26 cellular contexts compared by ENCODE assay signal in the genomic region with DNA sequence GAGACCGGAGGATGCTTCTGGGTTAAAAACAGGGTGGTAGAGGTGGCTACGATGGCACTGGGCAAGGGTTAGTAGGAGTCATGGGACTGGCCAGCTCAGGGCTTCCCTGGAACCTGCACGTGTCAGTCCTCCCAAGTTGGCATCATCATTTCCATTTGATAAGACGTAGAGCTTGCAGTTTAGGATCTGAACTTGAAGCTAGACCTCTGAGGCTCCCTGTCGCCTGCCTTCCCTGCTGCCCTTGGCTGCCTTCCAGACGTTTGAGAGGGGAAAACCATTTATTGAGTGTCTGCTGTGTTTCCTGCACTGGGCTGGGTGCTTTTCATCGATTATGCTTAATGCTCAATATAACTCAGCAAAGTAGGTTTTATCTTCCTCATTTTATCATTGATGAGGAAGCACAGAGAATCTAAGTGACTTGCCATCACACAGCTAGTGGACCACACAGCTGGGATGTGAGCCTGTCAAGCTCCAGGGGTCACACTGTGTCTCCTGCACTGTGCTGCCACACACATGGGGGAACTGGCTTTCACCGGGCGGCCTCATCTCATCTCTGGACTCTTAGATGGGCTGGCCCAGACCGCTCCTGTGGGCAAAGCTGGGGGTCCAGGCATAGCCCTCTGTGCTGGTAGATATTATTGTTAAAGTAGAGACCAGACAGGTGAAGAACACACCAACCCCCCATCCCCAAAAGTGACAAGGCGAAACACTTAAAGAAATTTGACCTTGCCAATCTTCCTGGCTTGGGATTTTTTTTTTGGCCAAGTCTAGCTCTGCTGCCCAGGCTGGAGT. TPM values are rescaled to one million over a fixed set of nuclear protein-coding genes. Genes with fewer than 3 reads are reported as not detected.
DNase-seq lines count a peak whose midpoint lies in the region; TF ChIP-seq lines count a peak whose summit lies in the region.
"Had no signal": no experiment of that assay in that cellular context is flagged by ENCODE, and none has a peak within 500 bp of the region (broad histone marks: within the 10 kb centered on the region; RNA-seq: fewer than 3 reads in every experiment).

No MANE protein-coding gene starts in this region.

- H3K27ac Mint-ChIP-seq in endothelial cell (ENCODE audit: unreplicated experiment), result peak overlapping the region; percentile 57
- H3K27ac Mint-ChIP-seq: activated naive CD4-positive, alpha-beta T cell treated with anti-CD3 and anti-CD28 coated beads, Interleukin-2, amount 50 U/mL, for 72 hours; neural progenitor cell had no signal

- no peaks in the 10 kb centered on the region for H3K36me3 Mint-ChIP-seq in endothelial cell (ENCODE audit: low read depth, unreplicated experiment)
- H3K36me3 Mint-ChIP-seq: activated naive CD4-positive, alpha-beta T cell treated with anti-CD3 and anti-CD28 coated beads, Interleukin-2, amount 50 U/mL, for 72 hours; neural progenitor cell had no signal

- H3K4me1 Mint-ChIP-seq in endothelial cell (ENCODE audit: unreplicated experiment), result peaks cover 27% of the 10 kb centered on the region
- H3K4me1 Mint-ChIP-seq: neural progenitor cell had no signal

- WGBS in suprapubic skin, result 58% methylated on average over 11 of the region's 11 CpGs

- DNase-seq in NCI-H1092 treated with DMSO at 0.1 percent for 48 hours (lab: John Stamatoyannopoulos, UW) (peak; percentile 7), NCI-H1092 (lab: John Stamatoyannopoulos, UW) (no peak), COR-L47 (lab: John Stamatoyannopoulos, UW) (peak; percentile 20), NCI-H2171 treated with DMSO at 0.1 percent for 48 hours (lab: John Stamatoyannopoulos, UW) (peak; percentile 8), endothelial cell (ENCODE audit: low spot score) (no peak), LoVo (ENCODE audit: low spot score) (no peak), caudate nucleus (lab: John Stamatoyannopoulos, UW) (no peak), suprapubic skin (ENCODE audit: low spot score in 2 of 2) (no peak)
- DNase-seq: activated CD4-positive, alpha-beta T cell treated with anti-CD3 and anti-CD28 coated beads, Interleukin-2, amount 50 U/mL, for 4 hours; activated T-cell treated with anti-CD3 and anti-CD28 coated beads, Interleukin-2, amount 50 U/mL, for 4 hours; C1 segment of cervical spinal cord; DMS53; NCI-H1417 treated with DMSO at 0.1 percent for 48 hours; NCI-H446 treated with DMSO at 0.1 percent for 48 hours; retina; stimulated activated CD4-positive, alpha-beta T cell treated with anti-CD3 and anti-CD28 coated beads, Interleukin-12 subunit alpha, Interleukin-12 subunit beta, amount 100 ng/mL, for 4 hours; stimulated activated CD8-positive, alpha-beta memory T cell treated with anti-CD3 and anti-CD28 coated beads, Interleukin-4, amount 100 ng/mL, for 48 hours; SW 1271 had no signal

- H3K4me1 ChIP-seq in suprapubic skin, result peaks cover 12% of the 10 kb centered on the region
- H3K4me1 ChIP-seq: neural progenitor cell, vagina had no signal

- peaks cover 6% of the 10 kb centered on the region for H3K27me3 Mint-ChIP-seq in endothelial cell (ENCODE audit: unreplicated experiment)

- no peak overlapping the region for H3K4me3 ChIP-seq in suprapubic skin
- H3K4me3 ChIP-seq: A549, left lung, neural progenitor cell, vagina had no signal

- H3K27ac ChIP-seq in caudate nucleus (ENCODE audit: low read depth, low read length) (no peak overlapping the region), suprapubic skin (no peak overlapping the region)
- H3K27ac ChIP-seq: A549, neural progenitor cell, vagina, VCaP had no signal

- no peak for TF ChIP-seq POLR2A in suprapubic skin (IDR thresholded peaks at IDR 0.05)

- H3K4me3 Mint-ChIP-seq in endothelial cell (ENCODE audit: unreplicated experiment), result no peak overlapping the region
- H3K4me3 Mint-ChIP-seq: activated T-cell treated with anti-CD3 and anti-CD28 coated beads, Interleukin-2, amount 50 U/mL, for 4 hours had no signal

- no peak for TF ChIP-seq CTCF in endothelial cell (IDR thresholded peaks at IDR 0.05; ENCODE audit: unreplicated experiment)
- TF ChIP-seq CTCF in suprapubic skin (IDR thresholded peaks at IDR 0.05), result no peak

- no peaks in the 10 kb centered on the region for H3K9me3 ChIP-seq in suprapubic skin
- H3K9me3 ChIP-seq: A549, left lung, vagina had no signal

- TF ChIP-seq EP300 in suprapubic skin (IDR thresholded peaks at IDR 0.05), result no peak

- H3K36me3 ChIP-seq in suprapubic skin, result no peaks in the 10 kb centered on the region
- H3K36me3 ChIP-seq: left lung, neural progenitor cell, vagina had no signal

- peaks cover 4% of the 10 kb centered on the region for H3K27me3 ChIP-seq in suprapubic skin
- H3K27me3 ChIP-seq: left lung, neural progenitor cell, vagina had no signal

- no peaks in the 10 kb centered on the region for H3K9me3 Mint-ChIP-seq in endothelial cell (ENCODE audit: unreplicated experiment)
- H3K9me3 Mint-ChIP-seq: activated naive CD4-positive, alpha-beta T cell treated with anti-CD3 and anti-CD28 coated beads, Interleukin-2, amount 50 U/mL, for 72 hours; activated T-cell treated with anti-CD3 and anti-CD28 coated beads, Interleukin-2, amount 50 U/mL, for 4 hours; neural progenitor cell had no signal

RNA-seq across cellular contexts. Expression of a gene that starts 7.8 kb away (rescaled TPM):
- total RNA-seq in endothelial cell (ENCODE audit: unreplicated experiment), result not detected
- total RNA-seq in suprapubic skin, result 1 to 10 TPM in 1 of 4 donors, not detected in 3; 4.2 TPM
- total RNA-seq: activated naive CD4-positive, alpha-beta T cell treated with anti-CD3 and anti-CD28 coated beads, Interleukin-2, amount 50 U/mL, for 72 hours; activated T-cell treated with anti-CD3 and anti-CD28 coated beads, Interleukin-2, amount 50 U/mL, for 4 hours; mononuclear cell; subcutaneous adipose tissue; vagina had no signal

RNA-seq across cellular contexts. Expression of a gene that starts 35.8 kb away (rescaled TPM):
- total RNA-seq in endothelial cell (ENCODE audit: unreplicated experiment) (5.5 TPM), suprapubic skin (1 to 10 TPM; 1.7 to 9.1 (median 3.2) TPM)

RNA-seq across cellular contexts. Expression of a gene that starts 55.7 kb away (rescaled TPM):
- total RNA-seq in endothelial cell (ENCODE audit: unreplicated experiment), result 0.26 TPM
- 1 to 10 TPM in 1 of 4 donors, under 1 TPM in 2, not detected in 1; 0.49 to 1.1 (median 0.76) TPM for total RNA-seq in suprapubic skin
- total RNA-seq: subcutaneous adipose tissue had no signal

Comparison
In these comparisons a context has a peak if more than half of its experiments do, and no peak if none do; other contexts are left out.
1. DNase-seq: peak in NCI-H1092 treated with DMSO at 0.1 percent for 48 hours (single experiment), COR-L47 (single experiment) and NCI-H2171 treated with DMSO at 0.1 percent for 48 hours (single experiment); none in NCI-H1092 (single experiment), endothelial cell (single experiment), LoVo (single experiment), caudate nucleus (0 of 61) and suprapubic skin (0 of 2).